In the genomic region with DNA sequence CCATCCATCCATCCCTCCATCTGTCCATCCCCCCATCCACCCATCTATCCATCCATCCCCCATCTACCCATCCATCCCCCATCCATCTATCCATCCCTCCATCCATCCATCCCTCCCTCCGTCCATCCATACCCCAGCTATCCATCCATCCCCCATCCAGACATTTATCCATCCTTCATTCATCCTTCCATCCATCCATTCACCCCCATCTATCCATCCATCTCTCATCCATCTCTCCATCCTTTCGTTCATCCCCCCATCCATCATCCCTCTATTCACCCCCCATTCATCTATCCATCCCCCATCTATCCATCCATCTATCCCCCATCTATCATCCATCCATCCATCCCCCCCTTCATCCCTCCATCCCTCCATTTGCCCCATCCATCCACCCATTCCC, we compare ENCODE assay signal across 20 cellular contexts.
DNase-seq lines count a peak whose midpoint lies in the region; ATAC-seq, FAIRE-seq and TF ChIP-seq lines count a peak whose summit lies in the region.
"Had no signal": no experiment of that assay in that cellular context is flagged by ENCODE, and none has a peak within 500 bp of the region (broad histone marks: within the 10 kb centered on the region; RNA-seq: fewer than 3 reads in every experiment).

No MANE protein-coding gene starts in this region.

- H3K27ac ChIP-seq in HEK293 (ENCODE audit: extremely low read depth, low read depth, low read length), result no peak overlapping the region
- no peak overlapping the region for H3K27ac ChIP-seq in neuronal stem cell (replicated peaks; ENCODE audit: low read length)
- H3K27ac ChIP-seq: 22Rv1; A549; BLaER1 treated with 17β-estradiol and CSF1 and Interleukin-3, amounts not matched to agents 10 nM and 100 nM; C4-2B had no signal

- H3K23ac ChIP-seq in neuronal stem cell (ENCODE audit: low read depth, low read length, poor library complexity), result no peak overlapping the region

- no peaks in the 10 kb centered on the region for H3K4me1 ChIP-seq in HEK293 (ENCODE audit: control insufficient read depth, insufficient read depth, low read length)
- peaks cover 0 to 10% of the 10 kb centered on the region in 2 donors for H3K4me1 ChIP-seq in neuronal stem cell (ENCODE audit: control insufficient read depth in 2 of 2, insufficient read depth in 1 of 2, low read depth in 1 of 2, low read length in 2 of 2)
- H3K4me1 ChIP-seq: A549; BLaER1 treated with 17β-estradiol and CSF1 and Interleukin-3, amounts not matched to agents 10 nM and 100 nM; Caco-2 had no signal

- no peak for TF ChIP-seq CTCF in HEK293 (tag by site-specific recombination; IDR thresholded peaks at IDR 0.05)

- H2BK15ac ChIP-seq in neuronal stem cell (ENCODE audit: low read length), result no peak overlapping the region

- no peak overlapping the region for H4K91ac ChIP-seq in neuronal stem cell (ENCODE audit: low read depth, low read length, poor library complexity)

- no peak overlapping the region for H2BK12ac ChIP-seq in neuronal stem cell (ENCODE audit: low read length)

- H2BK120ac ChIP-seq in neuronal stem cell (ENCODE audit: low read depth, low read length), result no peak overlapping the region

- H3K36me3 ChIP-seq in HEK293 (ENCODE audit: control insufficient read depth in 2 of 2, insufficient read depth in 1 of 2, low read length in 2 of 2) (no peaks in the 10 kb centered on the region), neuronal stem cell (replicated peaks in 1 of 2; ENCODE audit: control insufficient read depth in 2 of 2, insufficient read depth in 2 of 2, low read length in 2 of 2) (peaks cover 0 to under 1% of the 10 kb centered on the region in 2 donors)
- H3K36me3 ChIP-seq: BLaER1 treated with 17β-estradiol and CSF1 and Interleukin-3, amounts not matched to agents 10 nM and 100 nM had no signal

- no peak overlapping the region for H2BK5ac ChIP-seq in neuronal stem cell (ENCODE audit: low read length)

- 100% methylated on average over 2 of the region's 2 CpGs; no CpG with 5 or more reads in 1 of the 2 donors for WGBS in neuronal stem cell (ENCODE audit: extremely low coverage in 2 of 2, insufficient read length in 2 of 2, insufficient replicate concordance in 1 of 2), 2 donors

- no peak overlapping the region for H2AFZ ChIP-seq in neuronal stem cell (ENCODE audit: low read length)

- no peak overlapping the region for H3K4me2 ChIP-seq in neuronal stem cell (ENCODE audit: insufficient read depth, low read length, poor library complexity, severe bottlenecking)
- H3K4me2 ChIP-seq: A549; BLaER1 treated with 17β-estradiol and CSF1 and Interleukin-3, amounts not matched to agents 10 nM and 100 nM had no signal

- H3K4ac ChIP-seq in neuronal stem cell (ENCODE audit: low read length), result no peak overlapping the region

- no peak for ATAC-seq in HG02610 (IDR thresholded peaks at IDR 0.05; ENCODE audit: unreplicated experiment)
- ATAC-seq: A549; CD8-positive, alpha-beta T cell had no signal

- no peak overlapping the region for H3K4me3 ChIP-seq in HEK293 (ENCODE audit: low read depth, low read length)
- H3K4me3 ChIP-seq in neuronal stem cell (ENCODE audit: low read length in 2 of 2), result no peak overlapping the region
- H3K4me3 ChIP-seq: A549; BLaER1 treated with 17β-estradiol and CSF1 and Interleukin-3, amounts not matched to agents 10 nM and 100 nM had no signal

- peak; percentile 82 for FAIRE-seq in urothelium cell line (lab: Jason Lieb, UNC)
- FAIRE-seq: A549, D721Med, G401.6, GM12891, GM19239 had no signal

- peaks cover 2% of the 10 kb centered on the region for H3K79me1 ChIP-seq in neuronal stem cell (ENCODE audit: low read depth, low read length)

- no peak overlapping the region for H3K14ac ChIP-seq in neuronal stem cell (ENCODE audit: low read length)

- DNase-seq in neuronal stem cell (ENCODE audit: low spot score), result no peak
- no peak for DNase-seq in urothelium cell line (ENCODE audit: low spot score)
- no peak for DNase-seq in NCI-H1092 (lab: John Stamatoyannopoulos, UW)
- DNase-seq: AML-193; Caco-2; Calu3; CD4-positive, alpha-beta T cell; CD8-positive, alpha-beta T cell; DMS79 treated with DMSO at 0.1 percent for 48 hours; GF-D8 had no signal

- H3K9ac ChIP-seq in neuronal stem cell (ENCODE audit: low read depth, low read length, poor library complexity), result peak overlapping the region; percentile 37
- H3K9ac ChIP-seq: BLaER1 treated with 17β-estradiol and CSF1 and Interleukin-3, amounts not matched to agents 10 nM and 100 nM had no signal

- POLR2A ChIA-PET in HEK293 (lab: Yijun Ruan, JAX), result no interaction called here

- H3K18ac ChIP-seq in neuronal stem cell (ENCODE audit: low read length), result no peak overlapping the region

- H2AK5ac ChIP-seq in neuronal stem cell (ENCODE audit: low read depth, low read length), result no peak overlapping the region

- H4K8ac ChIP-seq in neuronal stem cell (ENCODE audit: low read depth, low read length), result no peak overlapping the region

- H3K27me3 ChIP-seq in neuronal stem cell (ENCODE audit: control insufficient read depth in 3 of 3, insufficient read depth in 3 of 3, low read depth in 1 of 3, low read length in 3 of 3), result no peaks in the 10 kb centered on the region
- H3K27me3 ChIP-seq: BLaER1 treated with 17β-estradiol and CSF1 and Interleukin-3, amounts not matched to agents 10 nM and 100 nM had no signal

- no peaks in the 10 kb centered on the region for H3K9me3 ChIP-seq in HEK293 (ENCODE audit: control insufficient read depth, insufficient read depth, low read depth, low read length)
- H3K9me3 ChIP-seq in neuronal stem cell (replicated peaks in 1 of 2; ENCODE audit: control insufficient read depth in 2 of 2, insufficient read depth in 1 of 2, low read depth in 1 of 2, low read length in 2 of 2), result peaks cover 0 to 3% of the 10 kb centered on the region in 2 donors
- H3K9me3 ChIP-seq: A549; BLaER1 treated with 17β-estradiol and CSF1 and Interleukin-3, amounts not matched to agents 10 nM and 100 nM; Caco-2 had no signal

- CTCF ChIA-PET in HEK293 (lab: Yijun Ruan, JAX), result interaction anchor here (0.6 kb wide), 1 partner anchor 12 kb away, joined by 5 read pairs; no protein-coding TSS in a partner anchor

TF ChIP-seq in HEK293, 187 proteins besides CTCF, POLR2A, EP300 and RAD21:
- peak; percentile 93 for TF ChIP-seq ZNF366 (tag by site-specific recombination; conservative IDR thresholded peaks at IDR 0.05)
- no peak for TF ChIP-seq ZFHX2 (tag by site-specific recombination; conservative IDR thresholded peaks at IDR 0.05)
- TF ChIP-seq ZNF768 (tag by site-specific recombination; IDR thresholded peaks at IDR 0.05), result no peak
- no peak for TF ChIP-seq ZNF423 (tag by site-specific recombination; IDR thresholded peaks at IDR 0.05)
- TF ChIP-seq, protein P1, sequence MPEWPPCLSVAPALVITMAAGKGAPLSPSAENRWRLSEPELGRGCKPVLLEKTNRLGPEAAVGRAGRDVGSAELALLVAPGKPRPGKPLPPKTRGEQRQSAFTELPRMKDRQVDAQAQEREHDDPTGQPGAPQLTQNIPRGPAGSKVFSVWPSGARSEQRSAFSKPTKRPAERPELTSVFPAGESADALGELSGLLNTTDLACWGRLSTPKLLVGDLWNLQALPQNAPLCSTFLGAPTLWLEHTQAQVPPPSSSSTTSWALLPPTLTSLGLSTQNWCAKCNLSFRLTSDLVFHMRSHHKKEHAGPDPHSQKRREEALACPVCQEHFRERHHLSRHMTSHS (tag by site-specific recombination; IDR thresholded peaks at IDR 0.05), result no peak
- TF ChIP-seq ZNF10 (tag by site-specific recombination; IDR thresholded peaks at IDR 0.05), result no peak
- no peak for TF ChIP-seq ZNF514 (tag by site-specific recombination; IDR thresholded peaks at IDR 0.05)
